8 cellular contexts compared by ENCODE assay signal in the genomic region with DNA sequence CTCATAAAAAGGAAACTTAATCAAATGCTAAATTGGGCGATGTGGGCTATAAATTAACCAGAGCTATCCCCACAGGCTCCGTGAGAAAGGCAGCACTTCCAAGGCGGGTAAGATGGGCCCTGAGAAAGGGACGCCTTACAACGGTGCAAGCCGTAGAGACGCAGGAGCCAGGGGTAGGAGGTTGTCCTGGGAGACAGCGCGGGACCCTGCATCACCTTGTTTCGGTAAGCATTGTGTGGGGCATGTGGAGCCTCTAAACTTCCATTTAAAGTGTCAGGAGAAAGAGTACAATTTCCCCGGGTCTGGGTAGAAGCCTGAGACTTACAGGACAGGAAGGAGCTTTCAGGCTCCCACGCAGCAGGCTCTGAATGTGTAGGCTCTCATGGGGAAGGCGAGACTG. TPM values are rescaled to one million over a fixed set of nuclear protein-coding genes. Genes with fewer than 3 reads are reported as not detected.
DNase-seq lines count a peak whose midpoint lies in the region; TF ChIP-seq lines count a peak whose summit lies in the region.

No MANE protein-coding gene starts in this region.

- H3K36me3 ChIP-seq in HAP-1 (replicated peaks) (no peaks in the 10 kb centered on the region), left ventricle myocardium inferior (no peaks in the 10 kb centered on the region)

- intact Hi-C loops in left ventricle myocardium inferior (cut with micrococcal nuclease) = no loop called here

- H3K27me3 ChIP-seq in HAP-1 (ENCODE audit: low read depth) (no peaks in the 10 kb centered on the region), left ventricle myocardium inferior (ENCODE audit: low read depth) (no peaks in the 10 kb centered on the region)

- H3K4me1 ChIP-seq in HAP-1 (peaks cover 44% of the 10 kb centered on the region), left ventricle myocardium inferior (peaks cover 60% of the 10 kb centered on the region)

- DNase-seq in HAP-1 (ENCODE audit: low spot score in 2 of 2) = no peak
- DNase-seq in left ventricle myocardium inferior = no peak
- no peak for DNase-seq in stimulated activated CD4-positive, alpha-beta T cell treated with anti-CD3 and anti-CD28 coated beads, Interleukin-4, amount 100 ng/mL, for 4 hours
- DNase-seq in NCI-H146 (lab: John Stamatoyannopoulos, UW) = no peak
- DNase-seq in stimulated activated CD4-positive, alpha-beta T cell treated with anti-CD3 and anti-CD28 coated beads, Interleukin-4, amount 100 ng/mL, for 1 hour = no peak
- DNase-seq in NCI-H187 (lab: John Stamatoyannopoulos, UW) = no peak

- H3K27ac ChIP-seq in left ventricle myocardium inferior (replicated peaks) (peak overlapping the region; percentile 87), skin epidermis (peak overlapping the region in 20 of 21 experiments; percentile 28 to 100 (median 95))

- H3K9me3 ChIP-seq in HAP-1 (no peaks in the 10 kb centered on the region), left ventricle myocardium inferior (replicated peaks) (no peaks in the 10 kb centered on the region)

- H3K4me3 ChIP-seq in HAP-1 (peak overlapping the region; percentile 43), WI38 (ENCODE audit: low read depth, low read length) (peak overlapping the region; percentile 76), left ventricle myocardium inferior (peak overlapping the region; percentile 90), skin epidermis (peak overlapping the region; percentile 51 to 96 (median 72))

- TF ChIP-seq CTCF in WI38 (IDR thresholded peaks at IDR 0.05; ENCODE audit: low read depth, low read length) = no peak
- no peak for TF ChIP-seq CTCF in left ventricle myocardium inferior (IDR thresholded peaks at IDR 0.05; ENCODE audit: borderline replicate concordance)

- in situ Hi-C loops in HAP-1 (cut with MboI; ENCODE audit: low sequenced_read_pairs) = no loop called here

RNA-seq across cellular contexts. Expression of a gene that starts 1.2 kb away (rescaled TPM):
- total RNA-seq in left ventricle myocardium inferior = 3.4 TPM

RNA-seq across cellular contexts. Expression of a gene that starts 30.7 kb away (rescaled TPM):
- total RNA-seq in left ventricle myocardium inferior = 14.6 TPM

RNA-seq across cellular contexts. Expression of a gene that starts 49.7 kb away (rescaled TPM):
- total RNA-seq in left ventricle myocardium inferior = 2.7 TPM
